Comparison of ENCODE assay signal across 8 cellular contexts in genomic region chr1:50969611-50970507, GRCh38. TPM values are rescaled to one million over a fixed set of nuclear protein-coding genes. Genes with fewer than 3 reads are reported as not detected.
DNase-seq lines count a peak whose midpoint lies in the region; ATAC-seq and TF ChIP-seq lines count a peak whose summit lies in the region.

TSS of gene CDKN2C (plus strand) at chr1:50970245. CDS start at chr1:50970369, 124 bp downstream.

- peak within 1 kb of the TSS; percentile 98 for H3K4me3 Mint-ChIP-seq in activated B cell treated with CpG ODN at 0.5 μM for 24 hours

- H3K36me3 ChIP-seq in BLaER1, result no peaks in the 10 kb centered on the region

- peaks cover 10% of the 10 kb centered on the region for H3K36me3 Mint-ChIP-seq in activated B cell treated with CpG ODN at 0.5 μM for 24 hours (ENCODE audit: low read depth)

- peak within 1 kb of the TSS; percentile 16; the same call in 1 of the 2 replicates for H3K27ac ChIP-seq in BLaER1
- H3K27ac ChIP-seq in coronary artery, result peak within 1 kb of the TSS; percentile 98 to 99

- peaks cover 5% of the 10 kb centered on the region for H3K27me3 Mint-ChIP-seq in activated B cell treated with CpG ODN at 0.5 μM for 24 hours

- ATAC-seq in HG03354 (IDR thresholded peaks at IDR 0.05; ENCODE audit: poor library complexity, severe bottlenecking, unreplicated experiment) (peak; percentile 35), activated B cell treated with CpG ODN at 0.5 μM for 24 hours (ENCODE audit: low read depth) (peak; percentile 9), left colon (peak; percentile 43)

- intact Hi-C loops in activated B cell treated with CpG ODN at 0.5 μM for 24 hours (cut with micrococcal nuclease), result loop anchor here (1.0 to 10.0 kb wide), 7 partner anchors 7 to 1735 kb away; partner anchors contain the start of genes BTF3L4, DMRTA2, NRDC and TXNDC12
- intact Hi-C loops in left colon (cut with DNase I, micrococcal nuclease), result no loop called here

- peak within 1 kb of the TSS; percentile 81 for H3K9ac ChIP-seq in BLaER1

- H3K4me2 ChIP-seq in BLaER1, result peak within 1 kb of the TSS; percentile 87

- H4K20me1 ChIP-seq in BLaER1, result peaks cover 61% of the 10 kb centered on the region

- peak within 1 kb of the TSS; percentile 72 for H3K4me3 ChIP-seq in BLaER1
- H3K4me3 ChIP-seq in coronary artery, result peak within 1 kb of the TSS; percentile 89

- H3K9me3 Mint-ChIP-seq in activated B cell treated with CpG ODN at 0.5 μM for 24 hours, result no peaks in the 10 kb centered on the region

- peak within 1 kb of the TSS; percentile 89 for H3K27ac Mint-ChIP-seq in activated B cell treated with CpG ODN at 0.5 μM for 24 hours

- peaks cover 18% of the 10 kb centered on the region for H3K4me1 Mint-ChIP-seq in activated B cell treated with CpG ODN at 0.5 μM for 24 hours

- H3K4me1 ChIP-seq in BLaER1, result peaks cover 25% of the 10 kb centered on the region

- no peaks in the 10 kb centered on the region for H3K9me3 ChIP-seq in BLaER1

- POLR2A ChIA-PET in activated B cell treated with CpG ODN at 0.5 μM for 24 hours (lab: Charles Lee), result interaction anchor here (0.6 to 3.8 kb wide), 7 partner anchors 8 to 908 kb away, joined by 3 to 48 read pairs (median 7); partner anchors contain the start of genes FAF1 and NRDC

- TF ChIP-seq POLR2A in GM19099 (IDR thresholded peaks at IDR 0.05; ENCODE audit: extremely low read depth, insufficient read length, low read depth), result peak; percentile 74

- no peak for TF ChIP-seq CTCF in activated B cell treated with CpG ODN at 0.5 μM for 24 hours (IDR thresholded peaks at IDR 0.05)
- TF ChIP-seq CTCF in coronary artery (IDR thresholded peaks at IDR 0.05), result no peak

- DNase-seq in NCI-H345 (lab: John Stamatoyannopoulos, UW), result peak; percentile 89
- DNase-seq in activated B cell treated with CpG ODN at 0.5 μM for 24 hours, result no peak
- peak; percentile 93 for DNase-seq in coronary artery (ENCODE audit: low spot score)
- DNase-seq in left colon, result peak; percentile 77 to 83
- peak; percentile 42 for DNase-seq in stimulated activated CD4-positive, alpha-beta T cell treated with anti-CD3 and anti-CD28 coated beads, Interleukin-4, amount 100 ng/mL, for 1 hour

- H3K27me3 ChIP-seq in BLaER1, result peaks cover 65% of the 10 kb centered on the region

- CTCF ChIA-PET in activated B cell treated with CpG ODN at 0.5 μM for 24 hours (lab: Charles Lee), result interaction anchor here (1.6 to 3.6 kb wide), 2 partner anchors 9 to 40 kb away, joined by 5 to 15 read pairs; partner anchors contain the start of gene FAF1

RNA-seq across cellular contexts. Expression of gene CDKN2C, which starts in this region (rescaled TPM):
- 2.8 and 3.3 TPM in 2 replicates for total RNA-seq in activated B cell treated with CpG ODN at 0.5 μM for 24 hours
- 1 to 10 TPM; 5.8 to 6.4 TPM for total RNA-seq in left colon
